1 cellular context compared by ENCODE assay signal in the genomic region with DNA sequence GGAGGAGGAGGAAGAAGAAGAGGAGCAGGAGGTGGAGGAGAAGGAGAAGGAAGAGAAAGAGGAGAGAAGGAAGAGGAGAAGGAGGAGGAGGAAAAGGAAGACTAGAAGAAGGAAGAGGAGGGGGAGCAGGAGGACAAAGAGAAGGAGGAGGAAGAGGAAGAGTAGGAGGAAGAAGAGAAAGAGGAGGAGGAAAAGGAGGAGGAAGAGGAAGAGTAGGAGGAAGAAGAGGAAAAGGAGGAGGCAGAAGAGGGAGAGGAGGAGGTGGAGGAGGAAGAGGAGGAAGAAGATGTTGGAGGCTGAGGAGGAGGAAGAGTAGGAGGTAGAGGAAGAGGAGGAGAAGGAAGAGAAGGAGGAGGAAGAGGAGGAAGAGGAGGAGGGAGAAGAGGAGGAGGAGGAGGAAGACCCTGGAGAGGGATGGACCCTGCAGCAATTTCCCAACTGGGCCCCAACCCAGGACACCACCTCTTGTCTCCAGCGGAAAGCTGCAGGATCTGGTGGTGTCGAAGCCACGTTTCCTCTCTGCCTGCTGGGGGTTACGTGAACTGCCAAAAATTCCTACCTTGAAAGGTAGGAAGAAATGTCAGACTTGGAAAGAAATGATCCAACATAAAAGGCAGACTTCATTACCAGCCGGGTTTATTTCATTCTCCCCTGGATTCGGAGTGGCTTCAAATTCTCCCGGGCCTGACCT.
TF ChIP-seq lines count a peak whose summit lies in the region.

No MANE protein-coding gene starts in this region.

TF ChIP-seq in IMR-90, 13 proteins besides CTCF, POLR2A, EP300 and RAD21:
- no peak for TF ChIP-seq SMC3 (IDR thresholded peaks at IDR 0.05; ENCODE audit: low read depth, low read length)
- no peak for TF ChIP-seq BHLHE40 (IDR thresholded peaks at IDR 0.05; ENCODE audit: low read depth, low read length)
- no peak for TF ChIP-seq RCOR1 (IDR thresholded peaks at IDR 0.05; ENCODE audit: insufficient replicate concordance, low read length)
- no peak for TF ChIP-seq NFE2L2 (IDR thresholded peaks at IDR 0.05; ENCODE audit: low read depth, low read length)
